8 cellular contexts compared by ENCODE assay signal in genomic region chr1:179002552-179003345, GRCh38. TPM values are rescaled to one million over a fixed set of nuclear protein-coding genes. Genes with fewer than 3 reads are reported as not detected.
DNase-seq lines count a peak whose midpoint lies in the region; ATAC-seq and TF ChIP-seq lines count a peak whose summit lies in the region.

No MANE protein-coding gene starts in this region.

- H2AFZ ChIP-seq in neural progenitor cell (replicated peaks), result peak overlapping the region; percentile 92

- no peaks in the 10 kb centered on the region for H3K9me3 Mint-ChIP-seq in CD14-positive monocyte
- H3K9me3 Mint-ChIP-seq in activated T-cell treated with anti-CD3 and anti-CD28 coated beads, Interleukin-2, amount 50 U/mL, for 24 hours, result no peaks in the 10 kb centered on the region
- H3K9me3 Mint-ChIP-seq in neural progenitor cell, result no peaks in the 10 kb centered on the region
- no peaks in the 10 kb centered on the region for H3K9me3 Mint-ChIP-seq in stimulated activated naive CD8-positive, alpha-beta T cell treated with anti-CD3 and anti-CD28 coated beads, Interleukin-15, amount 100 ng/mL, for 72 hours

- no peaks in the 10 kb centered on the region for H4K20me1 ChIP-seq in neural progenitor cell (ENCODE audit: low read depth)

- H3K4me3 Mint-ChIP-seq in CD14-positive monocyte, result peak overlapping the region in 1 of 2 donors; percentile 44
- H3K4me3 Mint-ChIP-seq in activated T-cell treated with anti-CD3 and anti-CD28 coated beads, Interleukin-2, amount 50 U/mL, for 24 hours, result no peak overlapping the region
- peak overlapping the region; percentile 75 for H3K4me3 Mint-ChIP-seq in neural progenitor cell
- peak overlapping the region; percentile 36 to 69 for H3K4me3 Mint-ChIP-seq in stimulated activated naive CD8-positive, alpha-beta T cell treated with anti-CD3 and anti-CD28 coated beads, Interleukin-15, amount 100 ng/mL, for 72 hours

- DNase-seq in CD14-positive monocyte (ENCODE audit: low spot score) (peak; percentile 55), OCI-M2 (lab: John Stamatoyannopoulos, UW; ENCODE audit: unreplicated experiment) (peak; percentile 60), fibroblast of the aortic adventitia (ENCODE audit: low read depth) (peak; percentile 65), neural progenitor cell (ENCODE audit: low spot score) (peak; percentile 93)
- peak; percentile 84 for DNase-seq in activated T-cell treated with anti-CD3 and anti-CD28 coated beads, Interleukin-2, amount 50 U/mL, for 24 hours
- DNase-seq in stimulated activated naive CD8-positive, alpha-beta T cell treated with anti-CD3 and anti-CD28 coated beads, Interleukin-15, amount 100 ng/mL, for 72 hours, result peak; percentile 70 to 74

- intact Hi-C loops in CD14-positive monocyte (cut with micrococcal nuclease), result loop anchor here (2.0 to 5.0 kb wide), 2 partner anchors 458 to 470 kb away; no protein-coding TSS in a partner anchor

- peak overlapping the region; percentile 25 for H3K4me3 ChIP-seq in fibroblast of the aortic adventitia (ENCODE audit: low read depth, low read length)
- no peak overlapping the region for H3K4me3 ChIP-seq in neural progenitor cell

- no peaks in the 10 kb centered on the region for H3K27me3 ChIP-seq in neural progenitor cell

- H3K36me3 Mint-ChIP-seq in CD14-positive monocyte (no peaks in the 10 kb centered on the region), neural progenitor cell (no peaks in the 10 kb centered on the region)
- no peaks in the 10 kb centered on the region for H3K36me3 Mint-ChIP-seq in activated T-cell treated with anti-CD3 and anti-CD28 coated beads, Interleukin-2, amount 50 U/mL, for 24 hours (ENCODE audit: low read depth)

- peaks cover 0 to 3% (median 2%) of the 10 kb centered on the region in 3 donors for H3K27me3 Mint-ChIP-seq in CD14-positive monocyte (ENCODE audit: low read depth in 3 of 3)
- no peaks in the 10 kb centered on the region for H3K27me3 Mint-ChIP-seq in activated T-cell treated with anti-CD3 and anti-CD28 coated beads, Interleukin-2, amount 50 U/mL, for 24 hours
- H3K27me3 Mint-ChIP-seq in neural progenitor cell (ENCODE audit: insufficient read depth, low read depth), result peaks cover 9% of the 10 kb centered on the region
- no peaks in the 10 kb centered on the region for H3K27me3 Mint-ChIP-seq in stimulated activated naive CD8-positive, alpha-beta T cell treated with anti-CD3 and anti-CD28 coated beads, Interleukin-15, amount 100 ng/mL, for 72 hours

- peak overlapping the region in 2 of 7 donors; percentile 39 to 40 for H3K27ac Mint-ChIP-seq in CD14-positive monocyte
- H3K27ac Mint-ChIP-seq in activated T-cell treated with anti-CD3 and anti-CD28 coated beads, Interleukin-2, amount 50 U/mL, for 24 hours, result no peak overlapping the region
- peak overlapping the region; percentile 70 for H3K27ac Mint-ChIP-seq in neural progenitor cell
- peak overlapping the region; percentile 80 to 84 for H3K27ac Mint-ChIP-seq in stimulated activated naive CD8-positive, alpha-beta T cell treated with anti-CD3 and anti-CD28 coated beads, Interleukin-15, amount 100 ng/mL, for 72 hours

- H3K27ac ChIP-seq in neural progenitor cell, result no peak overlapping the region

- H3K9ac ChIP-seq in neural progenitor cell, result no peak overlapping the region

- H3F3A ChIP-seq in neural progenitor cell (ENCODE audit: low read depth), result no peaks in the 10 kb centered on the region

- TF ChIP-seq CTCF in CD14-positive monocyte (IDR thresholded peaks at IDR 0.05) (peak; percentile 96), fibroblast of the aortic adventitia (IDR thresholded peaks at IDR 0.05; ENCODE audit: insufficient read depth, low read length) (peak; percentile 95), neural progenitor cell (IDR thresholded peaks at IDR 0.05) (peak; percentile 98)

- no peaks in the 10 kb centered on the region for H3K36me3 ChIP-seq in neural progenitor cell

- H3K79me2 ChIP-seq in neural progenitor cell (ENCODE audit: low read depth), result no peaks in the 10 kb centered on the region

- H3K4me1 ChIP-seq in neural progenitor cell, result peaks cover 6% of the 10 kb centered on the region

- no peaks in the 10 kb centered on the region for H3K9me3 ChIP-seq in neural progenitor cell (ENCODE audit: low read depth)

- peaks cover 7% of the 10 kb centered on the region for H3K4me1 Mint-ChIP-seq in CD14-positive monocyte
- peaks cover 15% of the 10 kb centered on the region for H3K4me1 Mint-ChIP-seq in activated T-cell treated with anti-CD3 and anti-CD28 coated beads, Interleukin-2, amount 50 U/mL, for 24 hours (ENCODE audit: low read depth)
- peaks cover 15% of the 10 kb centered on the region for H3K4me1 Mint-ChIP-seq in neural progenitor cell
- peaks cover 17% of the 10 kb centered on the region for H3K4me1 Mint-ChIP-seq in stimulated activated naive CD8-positive, alpha-beta T cell treated with anti-CD3 and anti-CD28 coated beads, Interleukin-15, amount 100 ng/mL, for 72 hours

- ATAC-seq in GM19395 (IDR thresholded peaks at IDR 0.05; ENCODE audit: unreplicated experiment) (peak; percentile 87), HG03571 (IDR thresholded peaks at IDR 0.05; ENCODE audit: unreplicated experiment) (peak; percentile 88)
- ATAC-seq in stimulated activated naive CD8-positive, alpha-beta T cell treated with anti-CD3 and anti-CD28 coated beads, Interleukin-15, amount 100 ng/mL, for 72 hours, result peak; percentile 77

- peak overlapping the region; percentile 66 for H3K4me2 ChIP-seq in neural progenitor cell

RNA-seq across cellular contexts. Expression of gene FAM20B, which starts 22.9 kb away (rescaled TPM):
- polyA plus RNA-seq in CD14-positive monocyte, result 1 to 10 TPM; 4.0 to 4.4 TPM
- total RNA-seq in fibroblast of the aortic adventitia (ENCODE audit: low replicate concordance) (33.9 and 41.5 TPM in 2 replicates), neural progenitor cell (ENCODE audit: low replicate concordance) (29.3 and 33.8 TPM in 2 replicates)
